In genomic region chr12:72141381-72141780, GRCh38 we compare ENCODE assay signal across 7 cellular contexts.
A peak's percentile ranks its signal among the peaks of the same experiment; 100 is the strongest.
DNase-seq lines count a peak whose midpoint lies in the region; ATAC-seq and TF ChIP-seq lines count a peak whose summit lies in the region.

No MANE protein-coding gene starts in this region.

- H3K27me3 Mint-ChIP-seq in HFFc6 (ENCODE audit: insufficient read depth): peaks cover 9% of the 10 kb centered on the region

- H3K4me1 ChIP-seq in foreskin keratinocyte: no peaks in the 10 kb centered on the region

- no peaks in the 10 kb centered on the region for H3K27me3 ChIP-seq in foreskin keratinocyte

- TF ChIP-seq CTCF in HFFc6 (IDR thresholded peaks at IDR 0.05): peak; percentile 74
- 0 out of 2 replicates have a peak, but pooled peaks have one; percentile 24 for TF ChIP-seq CTCF in LNCAP (IDR thresholded peaks at IDR 0.05)
- peak; percentile 20 for TF ChIP-seq CTCF in foreskin keratinocyte (conservative IDR thresholded peaks at IDR 0.05)

- no peaks in the 10 kb centered on the region for H3K9me3 Mint-ChIP-seq in HFFc6

- H3K27ac ChIP-seq in foreskin keratinocyte: no peak overlapping the region

- DNase-seq in HFFc6 (peak; percentile 25), foreskin keratinocyte (peak in 1 of 2 donors; percentile 11), iPS-NIHi11 (ENCODE audit: low spot score) (no peak), NOMO-1 treated with dmso at 0.1 percent for 144 hours (lab: John Stamatoyannopoulos, UW; ENCODE audit: unreplicated experiment) (no peak)
- DNase-seq in activated CD4-positive, CD25-positive, alpha-beta regulatory T cell treated with anti-CD3 and anti-CD28 coated beads, Interleukin-2, amount 50 U/mL, for 72 hours: no peak

- no peak overlapping the region for H3K4me3 Mint-ChIP-seq in HFFc6

- H3K36me3 Mint-ChIP-seq in HFFc6 (ENCODE audit: low read depth): no peaks in the 10 kb centered on the region

- H3K27ac Mint-ChIP-seq in HFFc6: no peak overlapping the region

- peak; percentile 99 for ATAC-seq in GM18520 (IDR thresholded peaks at IDR 0.05; ENCODE audit: unreplicated experiment)
- ATAC-seq in foreskin keratinocyte: peak; percentile 23

- H3K4me1 Mint-ChIP-seq in HFFc6 (ENCODE audit: low read depth): no peaks in the 10 kb centered on the region

Comparison
In these comparisons a context has a peak if more than half of its experiments do, and no peak if none do; other contexts are left out.
1. CTCF ChIP-seq: peak in every context shown above with its lines; median percentile 74 in HFFc6; 24 in LNCAP; 20 in foreskin keratinocyte.